Comparison of ENCODE assay signal across 10 cellular contexts in genomic region chr6:27669798-27670301, GRCh38.
DNase-seq lines count a peak whose midpoint lies in the region; ATAC-seq and TF ChIP-seq lines count a peak whose summit lies in the region.
"Had no signal": no experiment of that assay in that cellular context is flagged by ENCODE, and none has a peak within 500 bp of the region (broad histone marks: within the 10 kb centered on the region; RNA-seq: fewer than 3 reads in every experiment).

No MANE protein-coding gene starts in this region.

- no peak overlapping the region for H3K9ac ChIP-seq in SU-DHL-6 (ENCODE audit: low read length)

- WGBS in right cardiac atrium: 15% methylated on average over 11 of the region's 11 CpGs

- H4K20me1 ChIP-seq in SU-DHL-6 (ENCODE audit: low read depth, low read length): no peaks in the 10 kb centered on the region

- DNase-seq in right cardiac atrium (no peak), left ventricle myocardium superior (no peak), fibroblast of villous mesenchyme (ENCODE audit: low read depth) (no peak), type B pancreatic cell (ENCODE audit: extremely low spot score, unreplicated experiment) (no peak), gastrocnemius medialis (no peak), SKM-1 (lab: John Stamatoyannopoulos, UW; ENCODE audit: unreplicated experiment) (no peak)

- H3K9me2 ChIP-seq in SU-DHL-6 (replicated peaks; ENCODE audit: insufficient read depth, low read length): no peaks in the 10 kb centered on the region

- in situ Hi-C loops in gastrocnemius medialis (cut with MboI; ENCODE audit: low sequenced_read_pairs in 4 of 4): no loop called here

- TF ChIP-seq POLR2A in gastrocnemius medialis (IDR thresholded peaks at IDR 0.05): no peak

- H3K27ac Mint-ChIP-seq in type B pancreatic cell: peak overlapping the region; percentile 70

- no peaks in the 10 kb centered on the region for H3F3A ChIP-seq in SU-DHL-6 (ENCODE audit: insufficient read depth)

- ATAC-seq in right cardiac atrium: no peak
- ATAC-seq in left ventricle myocardium superior: no peak
- ATAC-seq in gastrocnemius medialis: no peak
- no peak for ATAC-seq in HG02840 (IDR thresholded peaks at IDR 0.05; ENCODE audit: low FRiP score, unreplicated experiment)
- ATAC-seq: sciatic nerve had no signal

- peak overlapping the region; percentile 4 for H3K4me3 ChIP-seq in right cardiac atrium (ENCODE audit: low read length)
- no peak overlapping the region for H3K4me3 ChIP-seq in SU-DHL-6 (ENCODE audit: insufficient read depth, low read length, poor library complexity, severe bottlenecking)
- H3K4me3 ChIP-seq in fibroblast of villous mesenchyme (ENCODE audit: low read depth, low read length): peak overlapping the region; percentile 30
- no peak overlapping the region for H3K4me3 ChIP-seq in gastrocnemius medialis

- peaks cover under 1% of the 10 kb centered on the region for H3K27me3 ChIP-seq in right cardiac atrium (ENCODE audit: control insufficient read depth, insufficient read depth)
- no peaks in the 10 kb centered on the region for H3K27me3 ChIP-seq in SU-DHL-6 (ENCODE audit: low read length)
- peaks cover 61 to 93% (median 81%) of the 10 kb centered on the region in 3 donors for H3K27me3 ChIP-seq in gastrocnemius medialis
- H3K27me3 ChIP-seq: foreskin keratinocyte had no signal

- TF ChIP-seq CTCF in SU-DHL-6 (IDR thresholded peaks at IDR 0.05; ENCODE audit: insufficient read depth, low read length, poor library complexity, severe bottlenecking) (no peak), fibroblast of villous mesenchyme (IDR thresholded peaks at IDR 0.05; ENCODE audit: insufficient read depth, low read depth, low read length) (no peak), type B pancreatic cell (conservative IDR thresholded peaks at IDR 0.05) (no peak), gastrocnemius medialis (IDR thresholded peaks at IDR 0.05 in 4 of 5, conservative IDR thresholded peaks at IDR 0.05 in 1 of 5) (no peak)

- H3K79me2 ChIP-seq in SU-DHL-6 (ENCODE audit: insufficient read depth, low read length): no peaks in the 10 kb centered on the region

- H3K4me1 ChIP-seq in right cardiac atrium (ENCODE audit: control insufficient read depth, insufficient read depth, low read length): no peaks in the 10 kb centered on the region
- H3K4me1 ChIP-seq in gastrocnemius medialis: no peaks in the 10 kb centered on the region
- H3K4me1 ChIP-seq: foreskin keratinocyte had no signal

- no peaks in the 10 kb centered on the region for H3K9me3 Mint-ChIP-seq in type B pancreatic cell

- H3K27ac ChIP-seq in right cardiac atrium (ENCODE audit: low read length) (no peak overlapping the region), SU-DHL-6 (ENCODE audit: low read depth, low read length) (no peak overlapping the region), gastrocnemius medialis (no peak overlapping the region)
- H3K27ac ChIP-seq: foreskin keratinocyte had no signal

- peak overlapping the region; percentile 84 for H3K4me3 Mint-ChIP-seq in type B pancreatic cell

- H3K9me3 ChIP-seq in right cardiac atrium (ENCODE audit: control insufficient read depth, low read length) (no peaks in the 10 kb centered on the region), SU-DHL-6 (ENCODE audit: insufficient read depth, low read length) (no peaks in the 10 kb centered on the region), gastrocnemius medialis (no peaks in the 10 kb centered on the region)

- H3K4me2 ChIP-seq in SU-DHL-6 (ENCODE audit: low read depth, low read length, poor library complexity, severe bottlenecking): peak overlapping the region; percentile 49

- no peaks in the 10 kb centered on the region for H3K36me3 Mint-ChIP-seq in type B pancreatic cell

- H3K4me1 Mint-ChIP-seq in type B pancreatic cell (ENCODE audit: unreplicated experiment): peaks cover 35% of the 10 kb centered on the region

- intact Hi-C loops in right cardiac atrium (cut with DNase I): no loop called here
- intact Hi-C loops in left ventricle myocardium superior (cut with micrococcal nuclease): no loop called here
- intact Hi-C loops in gastrocnemius medialis (cut with DNase I; ENCODE audit: low total_unique reads): no loop called here

- H3K36me3 ChIP-seq in SU-DHL-6 (ENCODE audit: low read length) (no peaks in the 10 kb centered on the region), gastrocnemius medialis (no peaks in the 10 kb centered on the region)

- H2AFZ ChIP-seq in SU-DHL-6 (ENCODE audit: low read depth, low read length, severe bottlenecking): no peak overlapping the region

- H3K27me3 Mint-ChIP-seq in type B pancreatic cell: peaks cover 86% of the 10 kb centered on the region

Comparison
In these comparisons a context has a peak if more than half of its experiments do, and no peak if none do; other contexts are left out.
1. H3K4me3 ChIP-seq: peak in right cardiac atrium (single experiment) and fibroblast of villous mesenchyme (single experiment); none in SU-DHL-6 (single experiment) and gastrocnemius medialis (0 of 4).